Comparison of ENCODE assay signal across 17 cellular contexts in the genomic region with DNA sequence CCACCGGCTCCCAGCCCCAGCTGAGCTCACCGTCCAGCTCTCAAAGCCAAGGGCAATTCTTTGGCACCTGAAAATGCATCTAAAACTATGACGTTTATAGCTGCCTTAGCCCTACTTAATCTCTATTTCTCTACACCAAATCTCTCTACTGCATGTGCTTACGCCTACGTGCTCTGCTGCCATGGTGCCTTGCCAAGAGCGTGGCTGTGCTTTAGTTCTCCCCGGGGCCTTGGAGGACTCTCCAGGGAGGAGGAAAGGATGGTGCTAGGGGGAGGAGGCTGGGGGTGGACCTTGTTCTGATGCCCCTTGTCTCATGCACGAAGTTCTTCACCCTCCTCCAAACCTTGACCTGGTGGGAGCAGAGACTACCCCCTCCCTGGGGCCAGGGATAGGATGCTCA. TPM values are rescaled to one million over a fixed set of nuclear protein-coding genes. Genes with fewer than 3 reads are reported as not detected.
DNase-seq lines count a peak whose midpoint lies in the region; ATAC-seq and TF ChIP-seq lines count a peak whose summit lies in the region.
"Had no signal": no experiment of that assay in that cellular context is flagged by ENCODE, and none has a peak within 500 bp of the region (broad histone marks: within the 10 kb centered on the region; RNA-seq: fewer than 3 reads in every experiment).

No MANE protein-coding gene starts in this region.

- POLR2A ChIA-PET in IMR-90 (lab: Charles Lee; ENCODE audit: unreplicated experiment), result no interaction called here

- no peak for TF ChIP-seq RAD21 in IMR-90 (IDR thresholded peaks at IDR 0.05; ENCODE audit: low read length)

- no peak overlapping the region for H2BK120ac ChIP-seq in IMR-90 (ENCODE audit: low read depth, low read length)

- H3K4me2 ChIP-seq in BLaER1 treated with 17β-estradiol and CSF1 and Interleukin-3, amounts not matched to agents 10 nM and 100 nM, result peak overlapping the region; percentile 96 to 100 (median 98)
- no peak overlapping the region for H3K4me2 ChIP-seq in IMR-90 (ENCODE audit: low read depth, low read length)

- no peak overlapping the region for H3K4ac ChIP-seq in IMR-90 (ENCODE audit: low read depth, low read length)

- H3K9me3 ChIP-seq in BLaER1 treated with 17β-estradiol and CSF1 and Interleukin-3, amounts not matched to agents 10 nM and 100 nM (replicated peaks in 1 of 11), result peaks cover 0 to 5% (median 0%) of the 10 kb centered on the region in 11 experiments; a peak in 3 of 22 replicates
- H3K9me3 ChIP-seq in IMR-90 (ENCODE audit: control insufficient read depth, insufficient read depth, low read length), result no peaks in the 10 kb centered on the region

- TF ChIP-seq CTCF in IMR-90 (conservative IDR thresholded peaks at IDR 0.05; ENCODE audit: low read depth, low read length), result no peak
- no peak for TF ChIP-seq CTCF in fibroblast of the aortic adventitia (IDR thresholded peaks at IDR 0.05; ENCODE audit: insufficient read depth, low read length)

- no peak overlapping the region for H4K8ac ChIP-seq in IMR-90 (ENCODE audit: low read depth in 2 of 2, low read length in 2 of 2)

- no peak overlapping the region; the same call in 2 of the 3 replicates for H2BK15ac ChIP-seq in IMR-90 (ENCODE audit: low read depth, low read length)

- H3K9ac ChIP-seq in BLaER1 treated with 17β-estradiol and CSF1 and Interleukin-3, amounts not matched to agents 10 nM and 100 nM, result peak overlapping the region in 6 of 11 experiments; percentile 0 to 99 (median 17); a peak in 6 of 22 replicates
- H3K9ac ChIP-seq in IMR-90 (ENCODE audit: low read depth, low read length), result no peak overlapping the region

- no peak overlapping the region for H3K14ac ChIP-seq in IMR-90 (replicated peaks; ENCODE audit: low read depth, low read length)

- ATAC-seq in IMR-90 (ENCODE audit: low read depth), result no peak
- ATAC-seq: K562, Panc1 had no signal

- no peak overlapping the region for H2AFZ ChIP-seq in IMR-90 (replicated peaks; ENCODE audit: low read length, poor library complexity)

- BruUV-seq in IMR-90 (replicated peaks; lab: Mats Ljungman, UMichigan), result no TSS peak

- in situ Hi-C loops in IMR-90 (cut with MboI; ENCODE audit: low sequenced_read_pairs), result no loop called here

- intact Hi-C loops in IMR-90 (cut with micrococcal nuclease), result loop anchor here (10.0 kb wide), 1 partner anchor 229 kb away; no protein-coding TSS in a partner anchor

- 100% methylated on average over 2 of the region's 8 CpGs; no CpG with 5 or more reads in 1 of the 2 experiments for WGBS in IMR-90 (ENCODE audit: extremely low coverage in 2 of 2, insufficient read length in 1 of 2), 2 experiments

- H2BK20ac ChIP-seq in IMR-90 (ENCODE audit: low read depth, low read length), result no peak overlapping the region

- H3K27ac ChIP-seq in BLaER1 treated with 17β-estradiol and CSF1 and Interleukin-3, amounts not matched to agents 10 nM and 100 nM, result peak overlapping the region in 8 of 11 experiments; percentile 96 to 100 (median 98); a peak in 12 of 22 replicates
- H3K27ac ChIP-seq in IMR-90 (ENCODE audit: insufficient read depth, low read length), result no peak overlapping the region

- H4K91ac ChIP-seq in IMR-90 (ENCODE audit: insufficient read depth, low read depth, low read length), result no peak overlapping the region; the same call in 1 of the 2 replicates

- no peak overlapping the region for H2BK5ac ChIP-seq in IMR-90 (ENCODE audit: low read depth, low read length, poor library complexity, severe bottlenecking)

- no peaks in the 10 kb centered on the region for H3K27me3 ChIP-seq in BLaER1 treated with 17β-estradiol and CSF1 and Interleukin-3, amounts not matched to agents 10 nM and 100 nM
- H3K27me3 ChIP-seq in IMR-90 (ENCODE audit: control insufficient read depth, insufficient read depth, low read length), result no peaks in the 10 kb centered on the region

- H3K4me3 ChIP-seq in BLaER1 treated with 17β-estradiol and CSF1 and Interleukin-3, amounts not matched to agents 10 nM and 100 nM, result no peak overlapping the region
- H3K4me3 ChIP-seq in IMR-90 (ENCODE audit: insufficient read depth, low read depth, low read length), result no peak overlapping the region
- H3K4me3 ChIP-seq in fibroblast of the aortic adventitia (ENCODE audit: low read depth, low read length), result no peak overlapping the region
- H3K4me3 ChIP-seq: K562 had no signal

- H3K4me1 ChIP-seq in BLaER1 treated with 17β-estradiol and CSF1 and Interleukin-3, amounts not matched to agents 10 nM and 100 nM, result peaks cover 66 to 77% (median 74%) of the 10 kb centered on the region in 10 experiments
- H3K4me1 ChIP-seq in IMR-90 (ENCODE audit: control insufficient read depth, insufficient read depth, low read length), result peaks cover 14% of the 10 kb centered on the region

- no peak overlapping the region for H4K5ac ChIP-seq in IMR-90 (ENCODE audit: low read depth, low read length)

- H4K20me1 ChIP-seq in BLaER1 treated with 17β-estradiol and CSF1 and Interleukin-3, amounts not matched to agents 10 nM and 100 nM, result peaks cover 0 to 11% (median 0%) of the 10 kb centered on the region in 11 experiments; a peak in 1 of 22 replicates
- H4K20me1 ChIP-seq in IMR-90 (ENCODE audit: insufficient read depth, low read length), result no peaks in the 10 kb centered on the region

- 0 out of 2 replicates have a peak overlapping the region, but pooled peaks have one; percentile 3 for H2AK5ac ChIP-seq in IMR-90 (ENCODE audit: low read depth, low read length)

- CTCF ChIA-PET in IMR-90 (lab: Yijun Ruan, JAX), result no interaction called here

- H3K36me3 ChIP-seq in BLaER1 treated with 17β-estradiol and CSF1 and Interleukin-3, amounts not matched to agents 10 nM and 100 nM, result peaks cover 0 to 7% (median under 1%) of the 10 kb centered on the region in 11 experiments; a peak in 5 of 22 replicates
- H3K36me3 ChIP-seq in IMR-90 (ENCODE audit: control insufficient read depth, insufficient read depth, low read length), result no peaks in the 10 kb centered on the region

- H3K79me1 ChIP-seq in IMR-90 (ENCODE audit: low read depth in 1 of 2, low read length in 2 of 2), result no peaks in the 10 kb centered on the region

- no peak overlapping the region for H3K23ac ChIP-seq in IMR-90 (ENCODE audit: low read depth, low read length)

- dilution Hi-C loops in IMR-90 (cut with HindIII; ENCODE audit: low sequenced_read_pairs, unreplicated experiment), result no loop called here

- peaks cover 7% of the 10 kb centered on the region for H3K9me1 ChIP-seq in IMR-90 (ENCODE audit: insufficient read depth, low read length)

- no peak overlapping the region for H3K18ac ChIP-seq in IMR-90 (ENCODE audit: low read depth, low read length)

- TF ChIP-seq POLR2A in IMR-90 (IDR thresholded peaks at IDR 0.05; ENCODE audit: low read depth, low read length), result no peak

- H3K56ac ChIP-seq in IMR-90 (ENCODE audit: extremely low read depth, insufficient read depth, low read length), result no peak overlapping the region

- H2AK9ac ChIP-seq in IMR-90 (replicated peaks; ENCODE audit: low read depth, low read length, poor library complexity), result no peak overlapping the region

- no peak for DNase-seq in IMR-90
- DNase-seq in fibroblast of the aortic adventitia (ENCODE audit: low read depth), result peak; percentile 35
- DNase-seq in occipital lobe (lab: John Stamatoyannopoulos, UW), result peak; percentile 26
- DNase-seq in dermis blood vessel endothelial cell, result no peak
- DNase-seq in cerebellum (ENCODE audit: low spot score), result no peak
- no peak for DNase-seq in cerebellar cortex (ENCODE audit: low spot score)
- DNase-seq: AML-193; CD8-positive, alpha-beta memory T cell; DMS79; H9; NCI-H1417 treated with DMSO at 0.1 percent for 48 hours; NCI-H2081; NCI-H510A treated with DMSO at 0.1 percent for 48 hours; NCI-H82 had no signal

TF ChIP-seq in IMR-90, 13 proteins besides CTCF, POLR2A, EP300 and RAD21:
- TF ChIP-seq RFX5 (IDR thresholded peaks at IDR 0.05; ENCODE audit: low read depth, low read length) (no peak), CEBPB (IDR thresholded peaks at IDR 0.05; ENCODE audit: low read depth, low read length) (no peak), MAZ (IDR thresholded peaks at IDR 0.05; ENCODE audit: borderline replicate concordance, low read depth, low read length) (no peak), RCOR1 (IDR thresholded peaks at IDR 0.05; ENCODE audit: insufficient replicate concordance, low read length) (no peak), MAFK (IDR thresholded peaks at IDR 0.05; ENCODE audit: low read depth, low read length) (no peak), MXI1 (IDR thresholded peaks at IDR 0.05; ENCODE audit: borderline replicate concordance, low read depth, low read length) (no peak), CHD1 (IDR thresholded peaks at IDR 0.05; ENCODE audit: low read depth, low read length) (no peak), SMC3 (IDR thresholded peaks at IDR 0.05; ENCODE audit: low read depth, low read length) (no peak), NFE2L2 (IDR thresholded peaks at IDR 0.05; ENCODE audit: low read depth, low read length) (no peak), FOS (IDR thresholded peaks at IDR 0.05; ENCODE audit: low read depth, low read length) (no peak), BHLHE40 (IDR thresholded peaks at IDR 0.05; ENCODE audit: low read depth, low read length) (no peak)
- TF ChIP-seq, protein P1, sequence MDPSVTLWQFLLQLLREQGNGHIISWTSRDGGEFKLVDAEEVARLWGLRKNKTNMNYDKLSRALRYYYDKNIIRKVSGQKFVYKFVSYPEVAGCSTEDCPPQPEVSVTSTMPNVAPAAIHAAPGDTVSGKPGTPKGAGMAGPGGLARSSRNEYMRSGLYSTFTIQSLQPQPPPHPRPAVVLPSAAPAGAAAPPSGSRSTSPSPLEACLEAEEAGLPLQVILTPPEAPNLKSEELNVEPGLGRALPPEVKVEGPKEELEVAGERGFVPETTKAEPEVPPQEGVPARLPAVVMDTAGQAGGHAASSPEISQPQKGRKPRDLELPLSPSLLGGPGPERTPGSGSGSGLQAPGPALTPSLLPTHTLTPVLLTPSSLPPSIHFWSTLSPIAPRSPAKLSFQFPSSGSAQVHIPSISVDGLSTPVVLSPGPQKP (IDR thresholded peaks at IDR 0.05; ENCODE audit: borderline replicate concordance, low read depth, low read length), result no peak
- TF ChIP-seq, protein P2, sequence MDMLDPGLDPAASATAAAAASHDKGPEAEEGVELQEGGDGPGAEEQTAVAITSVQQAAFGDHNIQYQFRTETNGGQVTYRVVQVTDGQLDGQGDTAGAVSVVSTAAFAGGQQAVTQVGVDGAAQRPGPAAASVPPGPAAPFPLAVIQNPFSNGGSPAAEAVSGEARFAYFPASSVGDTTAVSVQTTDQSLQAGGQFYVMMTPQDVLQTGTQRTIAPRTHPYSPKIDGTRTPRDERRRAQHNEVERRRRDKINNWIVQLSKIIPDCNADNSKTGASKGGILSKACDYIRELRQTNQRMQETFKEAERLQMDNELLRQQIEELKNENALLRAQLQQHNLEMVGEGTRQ (IDR thresholded peaks at IDR 0.05; ENCODE audit: low read depth, low read length), result no peak
TF ChIP-seq in IMR-90: peak in this region for 0.

RNA-seq across cellular contexts. Expression of a gene that starts 9.0 kb away (rescaled TPM):
- total RNA-seq in IMR-90 (2012; rRNA removed) (59.4 and 69.5 TPM in 2 replicates), fibroblast of the aortic adventitia (ENCODE audit: low replicate concordance) (5.7 TPM in 2 replicates), occipital lobe (46.2 TPM), dermis blood vessel endothelial cell (45.3 and 79.7 TPM in 2 replicates), cerebellum (19.2 TPM)
- 240 and 272 TPM in 2 replicates for polyA plus RNA-seq in IMR-90 (2012; rRNA removed)
- 79.6 and 204 TPM in 2 replicates for polyA plus RNA-seq in IMR-90 (2012; cell fraction: cytosol; rRNA removed)
- 82.1 and 146 TPM in 2 replicates for polyA plus RNA-seq in IMR-90 (2012; cell fraction: nucleus; rRNA removed; ENCODE audit: low replicate concordance)

Comparison
In these comparisons a context has a peak if more than half of its experiments do, and no peak if none do; other contexts are left out.
1. DNase-seq: peak in fibroblast of the aortic adventitia (single experiment) and occipital lobe (single experiment); none in IMR-90 (single experiment), dermis blood vessel endothelial cell (single experiment), cerebellum (single experiment) and cerebellar cortex (single experiment).